Comparison of ENCODE assay signal across 21 cellular contexts in the genomic region with DNA sequence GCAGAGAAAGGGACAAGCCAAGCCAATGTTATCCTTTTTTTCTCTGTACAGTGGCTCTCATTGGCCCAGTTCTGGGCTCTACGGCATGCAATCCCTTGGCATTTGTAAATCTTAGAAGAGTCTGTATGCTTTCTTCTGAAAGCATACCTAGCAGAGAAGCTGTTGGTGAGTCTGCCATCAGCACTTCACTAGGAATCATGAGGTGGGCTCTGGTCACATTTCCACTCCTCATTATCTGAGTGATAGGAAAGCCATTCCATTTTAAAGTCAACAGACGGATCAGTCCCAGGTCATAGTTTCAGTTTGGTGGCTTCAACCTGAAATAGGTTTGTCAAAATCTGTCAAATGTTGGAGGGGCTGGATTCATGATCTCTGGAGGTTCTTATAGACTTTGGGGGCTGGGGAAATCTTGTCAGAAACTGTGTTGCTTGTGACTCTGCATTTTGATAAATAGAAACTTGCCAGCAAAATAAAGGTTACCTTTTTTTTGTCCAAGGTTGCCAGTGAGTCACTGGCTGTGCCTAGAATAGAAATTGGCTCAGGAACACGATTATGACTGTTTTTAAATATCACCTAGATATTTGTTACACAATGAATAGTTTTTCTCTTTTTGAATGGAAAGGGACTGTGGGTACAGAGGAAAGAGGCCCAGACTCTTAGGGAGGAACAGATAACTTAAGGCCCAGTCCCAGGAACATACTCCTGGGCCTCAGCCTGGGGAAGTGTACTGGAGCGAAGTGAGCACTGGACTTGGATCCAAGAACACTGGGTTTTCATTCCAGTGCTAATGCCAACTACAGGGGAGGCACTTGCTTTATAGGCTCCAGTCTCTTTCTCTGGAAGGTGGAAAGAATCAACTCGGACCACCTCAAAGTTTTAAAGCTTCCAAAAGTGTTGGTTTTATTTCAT.
DNase-seq lines count a peak whose midpoint lies in the region; ATAC-seq, FAIRE-seq and TF ChIP-seq lines count a peak whose summit lies in the region.
"Had no signal": no experiment of that assay in that cellular context is flagged by ENCODE, and none has a peak within 500 bp of the region (broad histone marks: within the 10 kb centered on the region; RNA-seq: fewer than 3 reads in every experiment).

No MANE protein-coding gene starts in this region.

- TF ChIP-seq CTCF in PC-3 (conservative IDR thresholded peaks at IDR 0.05; ENCODE audit: low read depth, low read length) (no peak), ascending aorta (IDR thresholded peaks at IDR 0.05) (no peak), psoas muscle (IDR thresholded peaks at IDR 0.05) (no peak), D721Med (IDR thresholded peaks at IDR 0.05; ENCODE audit: insufficient read depth, missing control alignments) (no peak)

- H2AFZ ChIP-seq in PC-3 (ENCODE audit: low read length), result no peak overlapping the region

- ATAC-seq in PC-3, result peak; percentile 27; the same call in 1 of the 2 replicates
- ATAC-seq in psoas muscle, result peak in 3 of 4 donors; percentile 48 to 81 (median 62)

- no peaks in the 10 kb centered on the region for H3K79me2 ChIP-seq in PC-3 (ENCODE audit: low read length)

- no peak overlapping the region for H3K9ac ChIP-seq in PC-3 (ENCODE audit: low read length)
- H3K9ac ChIP-seq: SK-N-SH had no signal

- H3K9me3 ChIP-seq in PC-3 (ENCODE audit: low read length) (no peaks in the 10 kb centered on the region), ascending aorta (no peaks in the 10 kb centered on the region), psoas muscle (no peaks in the 10 kb centered on the region)
- H3K9me3 ChIP-seq: SK-N-SH had no signal

- H3K9me2 ChIP-seq in PC-3 (replicated peaks; ENCODE audit: low read length), result no peaks in the 10 kb centered on the region
- H3K9me2 ChIP-seq: SK-N-SH had no signal

- no peaks in the 10 kb centered on the region for H3F3A ChIP-seq in PC-3 (ENCODE audit: low read length, unreplicated experiment)

- CTCF ChIA-PET in PC-3 (lab: Charles Lee), result no interaction called here

- peaks cover 11% of the 10 kb centered on the region; the same call in 1 of the 2 replicates for H3K4me1 ChIP-seq in PC-3 (ENCODE audit: insufficient read depth, low read length)
- H3K4me1 ChIP-seq in ascending aorta, result peaks cover 9 to 22% of the 10 kb centered on the region in 2 donors
- no peaks in the 10 kb centered on the region for H3K4me1 ChIP-seq in psoas muscle

- BruUV-seq in PC-3 (replicated peaks; lab: Mats Ljungman, UMichigan), result no TSS peak

- POLR2A ChIA-PET in PC-3 (lab: Charles Lee; ENCODE audit: unreplicated experiment), result no interaction called here

- no peak overlapping the region for H3K4me3 ChIP-seq in PC-3 (ENCODE audit: low read length)
- peak overlapping the region in 1 of 2 donors; percentile 2 for H3K4me3 ChIP-seq in ascending aorta
- H3K4me3 ChIP-seq in psoas muscle, result no peak overlapping the region

- DNase-seq in PC-3 (peak; percentile 28), ascending aorta (ENCODE audit: low spot score in 2 of 2) (no peak), epithelial cell of prostate (ENCODE audit: low read depth, low spot score) (no peak), psoas muscle (no peak), D721Med (ENCODE audit: insufficient read length, low spot score) (no peak), RKO (ENCODE audit: low spot score) (no peak), NCI-H345 treated with DMSO at 0.1 percent for 48 hours (lab: John Stamatoyannopoulos, UW; ENCODE audit: unreplicated experiment) (no peak)
- DNase-seq: CD4-positive, alpha-beta memory T cell; COR-L47; EL; GF-D8; HCEC 1CT; IMR-90; KG1; MM.1S; NCI-H2029; NCI-H446 treated with DMSO at 0.1 percent for 48 hours; NCI-H526; SK-N-SH had no signal

- H3K27ac ChIP-seq in PC-3 (ENCODE audit: low read length), result no peak overlapping the region
- peak overlapping the region; percentile 70 to 76 for H3K27ac ChIP-seq in ascending aorta
- peak overlapping the region; percentile 9 for H3K27ac ChIP-seq in epithelial cell of prostate
- no peak overlapping the region for H3K27ac ChIP-seq in psoas muscle

- 57 to 76% (median 59%) methylated on average over 5 of the region's 5 CpGs for WGBS in psoas muscle, 3 donors

- no peak for FAIRE-seq in D721Med (lab: Jason Lieb, UNC)
- FAIRE-seq: GM12891, H1 had no signal

- intact Hi-C loops in PC-3 (cut with micrococcal nuclease) (no loop called here), ascending aorta (cut with DNase I) (no loop called here), psoas muscle (cut with DNase I) (no loop called here)

- H4K20me1 ChIP-seq in PC-3 (ENCODE audit: low read length), result no peaks in the 10 kb centered on the region

- H3K4me2 ChIP-seq in PC-3 (ENCODE audit: low read length), result no peak overlapping the region
- H3K4me2 ChIP-seq: SK-N-SH had no signal

- no peaks in the 10 kb centered on the region for H3K36me3 ChIP-seq in PC-3 (ENCODE audit: low read depth, low read length)
- no peaks in the 10 kb centered on the region for H3K36me3 ChIP-seq in ascending aorta
- no peaks in the 10 kb centered on the region for H3K36me3 ChIP-seq in psoas muscle (ENCODE audit: insufficient read depth in 1 of 2, low read depth in 1 of 2)

- H3K27me3 ChIP-seq in PC-3 (ENCODE audit: low read length), result no peaks in the 10 kb centered on the region
- H3K27me3 ChIP-seq in ascending aorta, result no peaks in the 10 kb centered on the region
- no peaks in the 10 kb centered on the region for H3K27me3 ChIP-seq in psoas muscle (ENCODE audit: insufficient read depth in 3 of 3, low read length in 2 of 3)

Comparison
In these comparisons a context has a peak if more than half of its experiments do, and no peak if none do; other contexts are left out.
1. H3K27ac ChIP-seq: peak in ascending aorta (2 of 2) and epithelial cell of prostate (single experiment); none in PC-3 (single experiment) and psoas muscle (single experiment).